Comparison of ENCODE assay signal across 8 cellular contexts in genomic region chr4:150867148-150867547, GRCh38.
DNase-seq lines count a peak whose midpoint lies in the region; ATAC-seq, FAIRE-seq and TF ChIP-seq lines count a peak whose summit lies in the region.

No MANE protein-coding gene starts in this region.

- CTCF ChIA-PET in BJ (lab: Yijun Ruan, JAX) (interaction anchor here (0.7 to 5.4 kb wide), 22 partner anchors 12 to 887 kb away, joined by 3 to 57 read pairs (median 4); no protein-coding TSS in a partner anchor), SK-N-SH (lab: Yijun Ruan, JAX) (interaction anchor here (0.5 to 5.7 kb wide), 73 partner anchors 9 to 882 kb away, joined by 3 to 71 read pairs (median 4); no protein-coding TSS in a partner anchor)

- 5% methylated on average over 4 of the region's 4 CpGs for WGBS in SK-N-SH (ENCODE audit: low lambda C conversion rate)

- TF ChIP-seq EP300 in SK-N-SH (IDR thresholded peaks at IDR 0.05; ENCODE audit: borderline replicate concordance in 1 of 2, low read depth in 1 of 2, low read length in 1 of 2) = no peak

- no peak for FAIRE-seq in GM12891 (lab: Jason Lieb, UNC)

- no peak for TF ChIP-seq POLR2A in GM12891 (IDR thresholded peaks at IDR 0.05; ENCODE audit: low read depth, low read length)

- H4K20me1 ChIP-seq in SK-N-SH (ENCODE audit: insufficient read depth) = no peaks in the 10 kb centered on the region

- no peaks in the 10 kb centered on the region for H3K4me1 ChIP-seq in SK-N-SH (ENCODE audit: control insufficient read depth in 1 of 2, insufficient read depth in 2 of 2, low read depth in 1 of 2, low read length in 1 of 2)

- no peaks in the 10 kb centered on the region for H3K79me2 ChIP-seq in SK-N-SH (ENCODE audit: insufficient read depth)

- no peak overlapping the region for H2AFZ ChIP-seq in SK-N-SH (ENCODE audit: low read depth)

- no peaks in the 10 kb centered on the region for H3F3A ChIP-seq in SK-N-SH (replicated peaks; ENCODE audit: insufficient read depth)

- no peak overlapping the region for H3K9ac ChIP-seq in SK-N-SH

- peak; percentile 45 for TF ChIP-seq CTCF in BJ (IDR thresholded peaks at IDR 0.05; ENCODE audit: insufficient read depth, low read depth, low read length)
- TF ChIP-seq CTCF in SK-N-SH (IDR thresholded peaks at IDR 0.05) = peak; percentile 75
- peak; percentile 51 for TF ChIP-seq CTCF in epithelial cell of esophagus (IDR thresholded peaks at IDR 0.05; ENCODE audit: insufficient read depth, low read depth, low read length, missing control alignments)

- no peaks in the 10 kb centered on the region for H3K9me3 ChIP-seq in SK-N-SH

- no peak overlapping the region for H3K27ac ChIP-seq in SK-N-SH (ENCODE audit: low read depth in 2 of 2, low read length in 1 of 2)

- H3K9me2 ChIP-seq in SK-N-SH = no peaks in the 10 kb centered on the region

- DNase-seq in BJ (ENCODE audit: low read depth) (peak; percentile 23), GM12891 (ENCODE audit: insufficient read length, low spot score) (peak; percentile 6), NCI-H1105 treated with DMSO at 0.1 percent for 48 hours (lab: John Stamatoyannopoulos, UW) (peak; percentile 76), SK-N-SH (peak; percentile 62), epithelial cell of esophagus (ENCODE audit: low read depth) (peak; percentile 86), myocyte (ENCODE audit: low read depth) (peak; percentile 85), mesenteric fat pad (ENCODE audit: low spot score) (no peak)

- peak; percentile 89 for TF ChIP-seq RAD21 in SK-N-SH (IDR thresholded peaks at IDR 0.05; ENCODE audit: low read length)

- H3K27me3 ChIP-seq in BJ (ENCODE audit: control insufficient read depth, insufficient read depth, low read length) = no peaks in the 10 kb centered on the region
- no peaks in the 10 kb centered on the region for H3K27me3 ChIP-seq in SK-N-SH (ENCODE audit: insufficient read depth)

- H3K4me2 ChIP-seq in SK-N-SH = no peak overlapping the region

- H3K36me3 ChIP-seq in BJ (ENCODE audit: control insufficient read depth, insufficient read depth, low read length) = no peaks in the 10 kb centered on the region
- H3K36me3 ChIP-seq in SK-N-SH (replicated peaks in 1 of 2; ENCODE audit: control insufficient read depth in 1 of 2, insufficient read depth in 2 of 2, low read length in 1 of 2) = peaks cover 0 to 13% of the 10 kb centered on the region in 2 experiments

- no peak overlapping the region for H3K4me3 ChIP-seq in BJ (ENCODE audit: low read depth, low read length)
- H3K4me3 ChIP-seq in SK-N-SH (ENCODE audit: low read depth in 2 of 2, low read length in 1 of 2) = no peak overlapping the region
- no peak overlapping the region for H3K4me3 ChIP-seq in epithelial cell of esophagus (ENCODE audit: low read length)

- ATAC-seq in HG02763 (IDR thresholded peaks at IDR 0.05; ENCODE audit: unreplicated experiment) = peak; percentile 84

- POLR2A ChIA-PET in BJ (lab: Charles Lee) (interaction anchor here (0.6 kb wide), 1 partner anchor 356 kb away, joined by 9 read pairs; no protein-coding TSS in a partner anchor), SK-N-SH (lab: Yijun Ruan, JAX) (no interaction called here)

TF ChIP-seq in GM12891, 5 proteins besides CTCF, POLR2A, EP300 and RAD21:
- TF ChIP-seq POU2F2 (IDR thresholded peaks at IDR 0.05; ENCODE audit: low read depth, low read length) (no peak), PAX5 (IDR thresholded peaks at IDR 0.05; ENCODE audit: insufficient read depth, low read length, severe bottlenecking) (no peak), POLR2AphosphoS5 (IDR thresholded peaks at IDR 0.05; ENCODE audit: low read depth, low read length) (no peak), SPI1 (IDR thresholded peaks at IDR 0.05; ENCODE audit: low read depth, low read length) (no peak), TAF1 (IDR thresholded peaks at IDR 0.05; ENCODE audit: low read depth, low read length) (no peak)

TF ChIP-seq in SK-N-SH, 30 proteins besides CTCF, POLR2A, EP300 and RAD21:
- 0 out of 2 replicates have a peak, but pooled peaks have one; percentile 5 for TF ChIP-seq FOSL2 (IDR thresholded peaks at IDR 0.05; ENCODE audit: borderline replicate concordance, low read depth)
- no peak for TF ChIP-seq GATA2 (CRISPR knock-in tag; IDR thresholded peaks at IDR 0.05)
- TF ChIP-seq POLR2AphosphoS5 (IDR thresholded peaks at IDR 0.05; ENCODE audit: low read depth, low read length) = no peak
- TF ChIP-seq TCF12 (IDR thresholded peaks at IDR 0.05) = no peak
- no peak for TF ChIP-seq ELF1 (IDR thresholded peaks at IDR 0.05)
- TF ChIP-seq SMC3 (IDR thresholded peaks at IDR 0.05; ENCODE audit: low read depth, low read length) = peak; percentile 72
- no peak for TF ChIP-seq CHD2 (IDR thresholded peaks at IDR 0.05; ENCODE audit: low read length, partially characterized antibody)
- TF ChIP-seq FOXJ3 (CRISPR knock-in tag; IDR thresholded peaks at IDR 0.05) = 0 out of 2 replicates have a peak, but pooled peaks have one; percentile 33
